12 cellular contexts compared by ENCODE assay signal in the genomic region with DNA sequence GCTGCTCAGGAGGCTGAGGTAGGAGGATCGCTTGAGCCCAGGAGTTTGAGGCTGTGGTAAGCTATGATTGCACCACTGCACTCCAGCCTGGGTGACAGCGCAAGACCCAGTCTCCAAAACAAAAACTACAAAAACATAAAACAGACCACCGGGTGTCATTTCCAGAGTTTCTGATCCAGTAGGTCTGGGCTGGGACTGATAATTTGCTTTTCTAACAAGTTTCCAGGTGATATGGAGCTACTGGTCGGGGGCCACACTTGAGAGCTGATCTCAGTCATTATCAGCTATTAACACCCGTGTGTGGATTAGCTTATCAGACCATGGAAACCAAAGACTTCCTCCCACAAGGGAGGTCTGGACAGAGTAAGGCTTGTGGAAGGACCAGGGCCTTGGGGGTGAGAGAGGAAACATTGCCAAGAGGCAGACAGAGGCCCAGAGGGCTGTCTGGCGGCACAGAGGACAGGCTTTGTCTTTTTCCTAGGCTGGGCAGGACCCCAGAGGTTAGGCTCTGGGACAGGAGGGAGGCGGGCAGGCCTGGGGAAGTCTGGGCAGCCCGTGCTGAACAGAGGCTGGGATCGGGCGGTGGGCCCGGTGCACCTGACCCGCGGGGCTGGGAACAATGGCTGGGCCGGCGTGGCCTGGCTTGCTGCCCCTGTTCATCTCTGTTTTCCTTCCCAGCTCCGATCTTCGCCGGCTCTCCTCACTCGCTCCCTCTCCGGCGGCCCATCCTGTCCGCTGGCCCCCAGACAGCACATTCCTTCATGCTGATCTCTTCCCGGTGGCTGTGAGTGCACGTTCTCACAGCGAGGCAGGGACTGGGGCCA. TPM values are rescaled to one million over a fixed set of nuclear protein-coding genes. Genes with fewer than 3 reads are reported as not detected.
A peak's percentile ranks its signal among the peaks of the same experiment; 100 is the strongest.
DNase-seq lines count a peak whose midpoint lies in the region; ATAC-seq, FAIRE-seq and TF ChIP-seq lines count a peak whose summit lies in the region.
"Had no signal": no experiment of that assay in that cellular context is flagged by ENCODE, and none has a peak within 500 bp of the region (broad histone marks: within the 10 kb centered on the region; RNA-seq: fewer than 3 reads in every experiment).

No MANE protein-coding gene starts in this region.

- H3K4me1 Mint-ChIP-seq in neural progenitor cell, result peaks cover 24% of the 10 kb centered on the region
- peaks cover 8% of the 10 kb centered on the region for H3K4me1 Mint-ChIP-seq in activated CD8-positive, alpha-beta T cell treated with anti-CD3 and anti-CD28 coated beads for 36 hours (ENCODE audit: low read depth)

- peak overlapping the region; percentile 13 for H3K27ac Mint-ChIP-seq in neural progenitor cell
- H3K27ac Mint-ChIP-seq in activated CD8-positive, alpha-beta T cell treated with anti-CD3 and anti-CD28 coated beads for 36 hours, result no peak overlapping the region
- H3K27ac Mint-ChIP-seq: activated naive CD4-positive, alpha-beta T cell treated with anti-CD3 and anti-CD28 coated beads, Interleukin-2, amount 50 U/mL, for 72 hours had no signal

- no peak overlapping the region for H3K9ac ChIP-seq in neural progenitor cell

- H3K4me2 ChIP-seq in neural progenitor cell, result no peak overlapping the region

- H3K4me3 Mint-ChIP-seq in neural progenitor cell, result no peak overlapping the region
- no peak overlapping the region for H3K4me3 Mint-ChIP-seq in activated CD8-positive, alpha-beta T cell treated with anti-CD3 and anti-CD28 coated beads for 36 hours

- no peaks in the 10 kb centered on the region for H3K9me3 Mint-ChIP-seq in neural progenitor cell
- H3K9me3 Mint-ChIP-seq in activated CD8-positive, alpha-beta T cell treated with anti-CD3 and anti-CD28 coated beads for 36 hours, result no peaks in the 10 kb centered on the region
- H3K9me3 Mint-ChIP-seq: activated naive CD4-positive, alpha-beta T cell treated with anti-CD3 and anti-CD28 coated beads, Interleukin-2, amount 50 U/mL, for 72 hours had no signal

- TF ChIP-seq CTCF in neural progenitor cell (IDR thresholded peaks at IDR 0.05), result no peak
- TF ChIP-seq CTCF in activated CD8-positive, alpha-beta T cell treated with anti-CD3 and anti-CD28 coated beads for 36 hours (IDR thresholded peaks at IDR 0.05), result no peak

- no peaks in the 10 kb centered on the region for H3K9me3 ChIP-seq in neural progenitor cell (ENCODE audit: low read depth)

- CTCF ChIA-PET in activated CD8-positive, alpha-beta T cell treated with anti-CD3 and anti-CD28 coated beads for 36 hours (lab: Charles Lee), result interaction anchor here (1.6 kb wide), 1 partner anchor 141 kb away, joined by 5 read pairs; no protein-coding TSS in a partner anchor

- H3K4me1 ChIP-seq in neural progenitor cell, result peaks cover 7% of the 10 kb centered on the region

- H3K27me3 Mint-ChIP-seq in neural progenitor cell (ENCODE audit: insufficient read depth, low read depth), result peaks cover 27% of the 10 kb centered on the region
- peaks cover 21% of the 10 kb centered on the region for H3K27me3 Mint-ChIP-seq in activated CD8-positive, alpha-beta T cell treated with anti-CD3 and anti-CD28 coated beads for 36 hours

- ATAC-seq in Right ventricle myocardium inferior, result peak; percentile 60
- ATAC-seq in HG03378 (IDR thresholded peaks at IDR 0.05; ENCODE audit: unreplicated experiment), result no peak
- ATAC-seq in GM21825 (IDR thresholded peaks at IDR 0.05; ENCODE audit: unreplicated experiment), result no peak
- ATAC-seq in activated CD8-positive, alpha-beta T cell treated with anti-CD3 and anti-CD28 coated beads for 36 hours, result no peak
- ATAC-seq: activated naive CD4-positive, alpha-beta T cell treated with anti-CD3 and anti-CD28 coated beads, Interleukin-2, amount 50 U/mL, for 72 hours had no signal

- no peak overlapping the region for H3K27ac ChIP-seq in neural progenitor cell

- H3K4me3 ChIP-seq in neural progenitor cell, result no peak overlapping the region

- POLR2A ChIA-PET in activated CD8-positive, alpha-beta T cell treated with anti-CD3 and anti-CD28 coated beads for 36 hours (lab: Charles Lee), result no interaction called here

- DNase-seq in Right ventricle myocardium inferior (ENCODE audit: missing footprints) (no peak), cardiac septum (ENCODE audit: low spot score) (no peak), globus pallidus (ENCODE audit: low spot score) (peak; percentile 29), neural progenitor cell (ENCODE audit: low spot score) (peak; percentile 25), frontal cortex (ENCODE audit: low spot score in 2 of 2) (no peak)
- DNase-seq in activated CD8-positive, alpha-beta T cell treated with anti-CD3 and anti-CD28 coated beads for 36 hours, result no peak
- DNase-seq: NCI-H1694 had no signal

- no peaks in the 10 kb centered on the region for H3K27me3 ChIP-seq in neural progenitor cell

- FAIRE-seq in frontal cortex (lab: Jason Lieb, UNC), result no peak
- FAIRE-seq: A204.1, islet of Langerhans had no signal

- H4K20me1 ChIP-seq in neural progenitor cell (ENCODE audit: low read depth), result no peaks in the 10 kb centered on the region

- no peaks in the 10 kb centered on the region for H3K36me3 Mint-ChIP-seq in neural progenitor cell
- no peaks in the 10 kb centered on the region for H3K36me3 Mint-ChIP-seq in activated CD8-positive, alpha-beta T cell treated with anti-CD3 and anti-CD28 coated beads for 36 hours (ENCODE audit: low read depth)
- H3K36me3 Mint-ChIP-seq: activated naive CD4-positive, alpha-beta T cell treated with anti-CD3 and anti-CD28 coated beads, Interleukin-2, amount 50 U/mL, for 72 hours had no signal

- H2AFZ ChIP-seq in neural progenitor cell (replicated peaks), result peak overlapping the region; percentile 64

- intact Hi-C loops in Right ventricle myocardium inferior (cut with DNase I) (no loop called here), cardiac septum (cut with DNase I) (no loop called here)
- intact Hi-C loops in activated CD8-positive, alpha-beta T cell treated with anti-CD3 and anti-CD28 coated beads for 36 hours (cut with micrococcal nuclease), result no loop called here

- no peaks in the 10 kb centered on the region for H3K79me2 ChIP-seq in neural progenitor cell (ENCODE audit: low read depth)

- no peaks in the 10 kb centered on the region for H3K36me3 ChIP-seq in neural progenitor cell

- no peaks in the 10 kb centered on the region for H3F3A ChIP-seq in neural progenitor cell (ENCODE audit: low read depth)

RNA-seq across cellular contexts. Expression of gene TMEM270, which starts 25.2 kb away (rescaled TPM):
- total RNA-seq in Right ventricle myocardium inferior (not detected), cardiac septum (not detected), neural progenitor cell (ENCODE audit: low replicate concordance) (not detected in 2 replicates), frontal cortex (not detected)
- not detected for total RNA-seq in activated CD8-positive, alpha-beta T cell treated with anti-CD3 and anti-CD28 coated beads for 36 hours
- total RNA-seq: activated naive CD4-positive, alpha-beta T cell treated with anti-CD3 and anti-CD28 coated beads, Interleukin-2, amount 50 U/mL, for 72 hours had no signal

RNA-seq across cellular contexts. Expression of gene METTL27, which starts 43.9 kb away (rescaled TPM):
- total RNA-seq in Right ventricle myocardium inferior, result 0.27 TPM
- total RNA-seq in cardiac septum, result 0.35 TPM
- 10.5 and 12.0 TPM in 2 replicates for total RNA-seq in neural progenitor cell (ENCODE audit: low replicate concordance)
- total RNA-seq in activated CD8-positive, alpha-beta T cell treated with anti-CD3 and anti-CD28 coated beads for 36 hours, result not detected
- total RNA-seq in frontal cortex, result 0.41 TPM

RNA-seq across cellular contexts. Expression of gene CLDN4, which starts 55.4 kb away (rescaled TPM):
- total RNA-seq in Right ventricle myocardium inferior, result not detected
- total RNA-seq in cardiac septum, result not detected
- 2.8 TPM in 1 of 2 replicates, not detected in the other for total RNA-seq in neural progenitor cell (ENCODE audit: low replicate concordance)
- under 1 TPM; 0.20 to 0.72 TPM for total RNA-seq in activated CD8-positive, alpha-beta T cell treated with anti-CD3 and anti-CD28 coated beads for 36 hours
- total RNA-seq in frontal cortex, result not detected

Comparison
In these comparisons a context has a peak if more than half of its experiments do, and no peak if none do; other contexts are left out.
1. DNase-seq: peak in globus pallidus (single experiment) and neural progenitor cell (single experiment); none in Right ventricle myocardium inferior (single experiment), cardiac septum (single experiment), activated CD8-positive, alpha-beta T cell treated with anti-CD3 and anti-CD28 coated beads for 36 hours (single experiment) and frontal cortex (0 of 2).